23 cellular contexts compared by ENCODE assay signal in genomic region chr3:79878697-79879096, GRCh38.
DNase-seq lines count a peak whose midpoint lies in the region; ATAC-seq, FAIRE-seq and TF ChIP-seq lines count a peak whose summit lies in the region.
"Had no signal": no experiment of that assay in that cellular context is flagged by ENCODE, and none has a peak within 500 bp of the region (broad histone marks: within the 10 kb centered on the region; RNA-seq: fewer than 3 reads in every experiment).

No MANE protein-coding gene starts in this region.

- H2BK120ac ChIP-seq in H1 (replicated peaks; ENCODE audit: low read depth, low read length): no peak overlapping the region

- no peak for ATAC-seq in activated T-helper 17 cell treated with anti-CD3 and anti-CD28 coated beads, Interleukin-2, amount 50 U/mL, for 72 hours (replicated peaks)
- ATAC-seq: HCT116 had no signal

- no peak overlapping the region for H4K5ac ChIP-seq in H1 (ENCODE audit: insufficient read length, low read depth, low read length)

- peak; percentile 0 for DNase-seq in DMS53 (lab: John Stamatoyannopoulos, UW)
- no peak for DNase-seq in DMS53 treated with DMSO at 0.1 percent for 48 hours (lab: John Stamatoyannopoulos, UW; ENCODE audit: unreplicated experiment)
- DNase-seq in H1 (ENCODE audit: low read depth in 1 of 2, low spot score in 2 of 2): no peak
- DNase-seq in posterior vena cava (ENCODE audit: low spot score): peak; percentile 66
- no peak for DNase-seq in MG63
- DNase-seq: CD4-positive, alpha-beta T cell; CD8-positive, alpha-beta memory T cell; DMS 273 treated with DMSO at 0.1 percent for 48 hours; DND-41; GM23248; H9; HFFc6 had no signal

- H3K14ac ChIP-seq in H1 (ENCODE audit: insufficient read length): no peak overlapping the region

- TF ChIP-seq EP300 in H1 (IDR thresholded peaks at IDR 0.05; ENCODE audit: borderline replicate concordance in 1 of 2, low read depth in 2 of 2, low read length in 2 of 2): no peak

- no peaks in the 10 kb centered on the region for H3K4me1 ChIP-seq in H1 (replicated peaks in 1 of 4; ENCODE audit: control insufficient read depth in 3 of 4, insufficient read depth in 4 of 4, low read length in 3 of 4)
- H3K4me1 ChIP-seq: BLaER1 treated with 17β-estradiol and CSF1 and Interleukin-3, amounts not matched to agents 10 nM and 100 nM had no signal

- no peaks in the 10 kb centered on the region for H3K79me1 ChIP-seq in H1 (ENCODE audit: low read depth, low read length)

- H3K36me3 ChIP-seq in H1 (ENCODE audit: control insufficient read depth in 2 of 4, insufficient read depth in 4 of 4, low read length in 3 of 4): no peaks in the 10 kb centered on the region
- H3K36me3 ChIP-seq in MG63: no peaks in the 10 kb centered on the region
- H3K36me3 ChIP-seq: BLaER1 treated with 17β-estradiol and CSF1 and Interleukin-3, amounts not matched to agents 10 nM and 100 nM had no signal

- H3K23me2 ChIP-seq in H1 (ENCODE audit: low read depth, low read length): no peaks in the 10 kb centered on the region

- H3K56ac ChIP-seq in H1 (replicated peaks; ENCODE audit: insufficient read length, low read depth, low read length): no peak overlapping the region

- H3K27me3 ChIP-seq in H1 (replicated peaks in 1 of 4; ENCODE audit: control insufficient read depth in 3 of 4, extremely low read depth in 1 of 4, insufficient read depth in 3 of 4, low read length in 3 of 4) (no peaks in the 10 kb centered on the region), MG63 (no peaks in the 10 kb centered on the region)
- H3K27me3 ChIP-seq: BLaER1 treated with 17β-estradiol and CSF1 and Interleukin-3, amounts not matched to agents 10 nM and 100 nM had no signal

- H2BK12ac ChIP-seq in H1 (ENCODE audit: low read depth, low read length): no peak overlapping the region

- no peak overlapping the region for H2BK15ac ChIP-seq in H1 (ENCODE audit: low read length)

- 93% methylated on average over 4 of the region's 4 CpGs; no CpG with 5 or more reads in 1 of the 2 experiments for WGBS in H1 (ENCODE audit: extremely low coverage in 1 of 2, insufficient coverage in 1 of 2, insufficient read length in 1 of 2, insufficient replicate concordance in 2 of 2, low coverage in 1 of 2, low lambda C conversion rate in 2 of 2, missing lambda C conversion rate in 1 of 2), 2 experiments

- H3K4me3 Mint-ChIP-seq in activated T-helper 17 cell treated with anti-CD3 and anti-CD28 coated beads, Interleukin-2, amount 50 U/mL, for 72 hours: no peak overlapping the region
- H3K4me3 Mint-ChIP-seq: B cell; CD14-positive monocyte; CD4-positive, alpha-beta T cell; CD8-positive, alpha-beta memory T cell; H9; HFFc6 had no signal

- H3K27me3 Mint-ChIP-seq in activated T-helper 17 cell treated with anti-CD3 and anti-CD28 coated beads, Interleukin-2, amount 50 U/mL, for 72 hours: no peaks in the 10 kb centered on the region
- H3K27me3 Mint-ChIP-seq: B cell; CD4-positive, alpha-beta T cell; CD8-positive, alpha-beta memory T cell had no signal

- TF ChIP-seq CTCF in H1 (IDR thresholded peaks at IDR 0.05; ENCODE audit: control extremely low read depth in 1 of 3, insufficient read depth in 1 of 3, low read depth in 1 of 3, low read length in 3 of 3): no peak

- intact Hi-C loops in posterior vena cava (cut with DNase I): loop anchor here in 1 of 2 donors (5.0 kb wide), 1 partner anchor 91 kb away; no protein-coding TSS in a partner anchor

- no peak for TF ChIP-seq POLR2A in H1 (IDR thresholded peaks at IDR 0.05; ENCODE audit: control extremely low read depth in 1 of 2, low read depth in 2 of 2, low read length in 2 of 2)

- H3K4me1 Mint-ChIP-seq in activated T-helper 17 cell treated with anti-CD3 and anti-CD28 coated beads, Interleukin-2, amount 50 U/mL, for 72 hours: no peaks in the 10 kb centered on the region
- H3K4me1 Mint-ChIP-seq: B cell; CD14-positive monocyte; CD8-positive, alpha-beta memory T cell; H9 had no signal

- H4K8ac ChIP-seq in H1 (ENCODE audit: extremely low read depth, insufficient read depth, low read length): no peak overlapping the region

- no peak overlapping the region for H2BK5ac ChIP-seq in H1 (ENCODE audit: low read depth, low read length)

- H3K4ac ChIP-seq in H1 (replicated peaks; ENCODE audit: insufficient read length, low read depth, low read length): no peak overlapping the region

- no peak for TF ChIP-seq RAD21 in H1 (IDR thresholded peaks at IDR 0.05 in 1 of 2, conservative IDR thresholded peaks at IDR 0.05 in 1 of 2; ENCODE audit: low read depth in 2 of 2, low read length in 2 of 2)

- H3K18ac ChIP-seq in H1 (ENCODE audit: extremely low read depth, low read length): no peak overlapping the region

- CTCF ChIA-PET in H1 (lab: Charles Lee; ENCODE audit: partially characterized antibody): no interaction called here

- H3K4me2 ChIP-seq in H1 (ENCODE audit: insufficient read depth in 1 of 2, low read depth in 2 of 2, low read length in 2 of 2): no peak overlapping the region
- H3K4me2 ChIP-seq: BLaER1 treated with 17β-estradiol and CSF1 and Interleukin-3, amounts not matched to agents 10 nM and 100 nM had no signal

- H3K36me3 Mint-ChIP-seq in activated T-helper 17 cell treated with anti-CD3 and anti-CD28 coated beads, Interleukin-2, amount 50 U/mL, for 72 hours (ENCODE audit: low read depth): no peaks in the 10 kb centered on the region
- H3K36me3 Mint-ChIP-seq: CD14-positive monocyte; CD8-positive, alpha-beta memory T cell had no signal

- POLR2A ChIA-PET in H1 (lab: Charles Lee; ENCODE audit: partially characterized antibody): no interaction called here

- H3K79me2 ChIP-seq in H1 (ENCODE audit: control insufficient read depth in 1 of 2, insufficient read depth in 2 of 2, low read length in 2 of 2): no peaks in the 10 kb centered on the region

- no peak overlapping the region for H3K23ac ChIP-seq in H1 (ENCODE audit: insufficient read length)

- H3K27ac Mint-ChIP-seq in activated T-helper 17 cell treated with anti-CD3 and anti-CD28 coated beads, Interleukin-2, amount 50 U/mL, for 72 hours: no peak overlapping the region
- H3K27ac Mint-ChIP-seq: B cell; CD4-positive, alpha-beta T cell; CD8-positive, alpha-beta memory T cell; HFFc6 had no signal

- peaks cover 12% of the 10 kb centered on the region for H3K9me3 Mint-ChIP-seq in activated T-helper 17 cell treated with anti-CD3 and anti-CD28 coated beads, Interleukin-2, amount 50 U/mL, for 72 hours

- H4K20me1 ChIP-seq in H1 (replicated peaks in 1 of 2; ENCODE audit: control insufficient read depth in 1 of 2, insufficient read depth in 2 of 2, low read length in 2 of 2): no peaks in the 10 kb centered on the region
- H4K20me1 ChIP-seq: BLaER1 treated with 17β-estradiol and CSF1 and Interleukin-3, amounts not matched to agents 10 nM and 100 nM had no signal

- no peak overlapping the region for H3K27ac ChIP-seq in H1 (ENCODE audit: low read depth, low read length)
- H3K27ac ChIP-seq: 22Rv1; BLaER1 treated with 17β-estradiol and CSF1 and Interleukin-3, amounts not matched to agents 10 nM and 100 nM; GM23248 had no signal

- peak overlapping the region; percentile 73; the same call in 1 of the 2 replicates for H2AFZ ChIP-seq in H1 (ENCODE audit: low read length)
- H2AFZ ChIP-seq: GM23248 had no signal

- H2BK20ac ChIP-seq in H1 (ENCODE audit: low read length): no peak overlapping the region

- H2AK5ac ChIP-seq in H1 (ENCODE audit: low read depth, low read length): no peak overlapping the region

- FAIRE-seq in H1 (lab: Jason Lieb, UNC): no peak
- FAIRE-seq: A204.1, D721Med, G401.6, GM12892, GM19239 had no signal

- no peak overlapping the region for H4K91ac ChIP-seq in H1 (replicated peaks; ENCODE audit: insufficient read length, low read length)

- H3K4me3 ChIP-seq in H1 (ENCODE audit: extremely low read depth in 1 of 4, insufficient read depth in 2 of 4, low read depth in 3 of 4, low read length in 4 of 4) (no peak overlapping the region), MG63 (no peak overlapping the region)
- H3K4me3 ChIP-seq: BLaER1 treated with 17β-estradiol and CSF1 and Interleukin-3, amounts not matched to agents 10 nM and 100 nM; GM23248 had no signal

- H3K9me3 ChIP-seq in H1 (ENCODE audit: insufficient read depth in 2 of 2, low read depth in 1 of 2, low read length in 1 of 2) (no peaks in the 10 kb centered on the region), MG63 (no peaks in the 10 kb centered on the region)

- H3K9ac ChIP-seq in H1 (replicated peaks in 1 of 4; ENCODE audit: extremely low read depth in 1 of 4, low read depth in 3 of 4, low read length in 3 of 4): no peak overlapping the region
- H3K9ac ChIP-seq: BLaER1 treated with 17β-estradiol and CSF1 and Interleukin-3, amounts not matched to agents 10 nM and 100 nM; GM23248 had no signal

TF ChIP-seq in H1, 55 proteins besides CTCF, POLR2A, EP300 and RAD21 (continues in another document):
- TF ChIP-seq RNF2 (IDR thresholded peaks at IDR 0.05; ENCODE audit: borderline replicate concordance, low read depth, low read length, missing control alignments, poor library complexity, severe bottlenecking) (no peak), JUND (IDR thresholded peaks at IDR 0.05; ENCODE audit: low read length) (no peak), EGR1 (IDR thresholded peaks at IDR 0.05; ENCODE audit: borderline replicate concordance, low read depth, low read length) (no peak), TAF7 (optimal IDR thresholded peaks at IDR 0.05; ENCODE audit: borderline replicate concordance, low read depth, low read length) (no peak), ATF2 (IDR thresholded peaks at IDR 0.05; ENCODE audit: low read length) (no peak), SRF (IDR thresholded peaks at IDR 0.05; ENCODE audit: low read depth, low read length) (no peak), SP4 (IDR thresholded peaks at IDR 0.05; ENCODE audit: low read length) (no peak), CHD1 (IDR thresholded peaks at IDR 0.05; ENCODE audit: low read depth, low read length) (no peak), E2F6 (IDR thresholded peaks at IDR 0.05) (no peak), ZNF274 (IDR thresholded peaks at IDR 0.05; ENCODE audit: borderline replicate concordance, extremely low read depth, low read length) (no peak)

Comparison
In these comparisons a context has a peak if more than half of its experiments do, and no peak if none do; other contexts are left out.
1. DNase-seq: peak in DMS53 (single experiment) and posterior vena cava (single experiment); none in DMS53 treated with DMSO at 0.1 percent for 48 hours (single experiment), H1 (0 of 2) and MG63 (single experiment).